In genomic region chr4:26368685-26369084, GRCh38 we compare ENCODE assay signal across 2 cellular contexts.
TF ChIP-seq lines count a peak whose summit lies in the region.

No MANE protein-coding gene starts in this region.

TF ChIP-seq in A549, 52 proteins besides CTCF, POLR2A, EP300 and RAD21 (continued from another document):
- TF ChIP-seq, protein P1, sequence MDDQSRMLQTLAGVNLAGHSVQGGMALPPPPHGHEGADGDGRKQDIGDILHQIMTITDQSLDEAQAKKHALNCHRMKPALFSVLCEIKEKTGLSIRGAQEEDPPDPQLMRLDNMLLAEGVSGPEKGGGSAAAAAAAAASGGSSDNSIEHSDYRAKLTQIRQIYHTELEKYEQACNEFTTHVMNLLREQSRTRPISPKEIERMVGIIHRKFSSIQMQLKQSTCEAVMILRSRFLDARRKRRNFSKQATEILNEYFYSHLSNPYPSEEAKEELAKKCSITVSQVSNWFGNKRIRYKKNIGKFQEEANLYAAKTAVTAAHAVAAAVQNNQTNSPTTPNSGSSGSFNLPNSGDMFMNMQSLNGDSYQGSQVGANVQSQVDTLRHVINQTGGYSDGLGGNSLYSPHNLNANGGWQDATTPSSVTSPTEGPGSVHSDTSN (IDR thresholded peaks at IDR 0.05): no peak
- TF ChIP-seq CEBPB (IDR thresholded peaks at IDR 0.05) (no peak), GATA3 (IDR thresholded peaks at IDR 0.05; ENCODE audit: borderline replicate concordance) (no peak), HEYL (CRISPR knock-in tag; IDR thresholded peaks at IDR 0.05) (no peak), HOXB13 (CRISPR knock-in tag; IDR thresholded peaks at IDR 0.05; ENCODE audit: low read depth) (no peak), USF2 (IDR thresholded peaks at IDR 0.05) (no peak), KDM5A (IDR thresholded peaks at IDR 0.05) (no peak), KDM1A (IDR thresholded peaks at IDR 0.05; ENCODE audit: low read depth) (no peak), POLR2AphosphoS2 (conservative IDR thresholded peaks at IDR 0.05; ENCODE audit: low read length) (no peak)

TF ChIP-seq in IMR-90, 13 proteins besides CTCF, POLR2A, EP300 and RAD21 (continued from another document):
- TF ChIP-seq, protein P2, sequence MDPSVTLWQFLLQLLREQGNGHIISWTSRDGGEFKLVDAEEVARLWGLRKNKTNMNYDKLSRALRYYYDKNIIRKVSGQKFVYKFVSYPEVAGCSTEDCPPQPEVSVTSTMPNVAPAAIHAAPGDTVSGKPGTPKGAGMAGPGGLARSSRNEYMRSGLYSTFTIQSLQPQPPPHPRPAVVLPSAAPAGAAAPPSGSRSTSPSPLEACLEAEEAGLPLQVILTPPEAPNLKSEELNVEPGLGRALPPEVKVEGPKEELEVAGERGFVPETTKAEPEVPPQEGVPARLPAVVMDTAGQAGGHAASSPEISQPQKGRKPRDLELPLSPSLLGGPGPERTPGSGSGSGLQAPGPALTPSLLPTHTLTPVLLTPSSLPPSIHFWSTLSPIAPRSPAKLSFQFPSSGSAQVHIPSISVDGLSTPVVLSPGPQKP (IDR thresholded peaks at IDR 0.05; ENCODE audit: borderline replicate concordance, low read depth, low read length): no peak
- TF ChIP-seq NFE2L2 (IDR thresholded peaks at IDR 0.05; ENCODE audit: low read depth, low read length) (no peak), MXI1 (IDR thresholded peaks at IDR 0.05; ENCODE audit: borderline replicate concordance, low read depth, low read length) (no peak), FOS (IDR thresholded peaks at IDR 0.05; ENCODE audit: low read depth, low read length) (no peak), BHLHE40 (IDR thresholded peaks at IDR 0.05; ENCODE audit: low read depth, low read length) (no peak), RCOR1 (IDR thresholded peaks at IDR 0.05; ENCODE audit: insufficient replicate concordance, low read length) (no peak), MAZ (IDR thresholded peaks at IDR 0.05; ENCODE audit: borderline replicate concordance, low read depth, low read length) (no peak), SMC3 (IDR thresholded peaks at IDR 0.05; ENCODE audit: low read depth, low read length) (no peak)
TF ChIP-seq in IMR-90: peak in this region for 0.
